Comparison of ENCODE assay signal across 11 cellular contexts in the genomic region with DNA sequence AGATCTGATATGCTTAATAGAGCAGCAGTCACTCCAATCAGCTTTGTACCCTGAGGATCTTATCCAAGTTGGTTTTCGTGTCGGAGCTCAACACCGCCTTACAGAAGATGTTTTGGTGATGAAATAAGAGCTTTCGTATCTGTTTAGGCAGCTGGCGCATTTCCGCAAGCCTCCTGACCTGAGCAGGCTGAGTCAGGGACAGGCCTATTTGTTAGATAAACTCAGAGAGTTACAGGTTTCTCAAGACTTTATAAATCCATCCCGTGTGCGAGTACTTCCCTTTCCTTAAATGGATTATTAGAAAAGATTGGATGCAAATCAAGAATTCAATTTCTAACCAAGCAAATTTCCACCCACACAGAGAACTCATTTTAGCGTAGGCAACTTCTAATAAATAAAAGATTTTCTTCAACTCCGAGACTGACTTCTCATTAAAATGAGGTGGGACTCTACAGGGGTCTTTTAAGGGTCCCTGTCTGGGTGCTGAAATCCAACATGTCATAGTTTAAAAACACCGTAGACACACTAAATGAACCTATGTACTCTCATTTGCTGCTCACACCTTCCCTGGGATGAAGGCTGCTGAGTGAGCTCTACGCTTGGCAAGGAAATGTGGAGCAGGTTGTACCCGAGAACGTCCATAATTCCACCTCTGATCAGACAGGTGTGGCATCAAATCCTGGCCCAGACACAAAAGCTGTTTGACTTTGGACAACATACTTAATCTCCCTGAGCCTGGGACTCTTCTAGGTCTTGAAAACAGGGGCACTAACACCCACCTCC.
DNase-seq lines count a peak whose midpoint lies in the region; ATAC-seq and TF ChIP-seq lines count a peak whose summit lies in the region.
"Had no signal": no experiment of that assay in that cellular context is flagged by ENCODE, and none has a peak within 500 bp of the region (broad histone marks: within the 10 kb centered on the region; RNA-seq: fewer than 3 reads in every experiment).

No MANE protein-coding gene starts in this region.

- peak in 6 of 8 donors; percentile 29 to 77 (median 58) for ATAC-seq in heart right ventricle
- no peak for ATAC-seq in GM18517 (IDR thresholded peaks at IDR 0.05; ENCODE audit: unreplicated experiment)
- ATAC-seq: activated naive CD8-positive, alpha-beta T cell treated with anti-CD3 and anti-CD28 coated beads, Interleukin-2, amount 50 U/mL, for 24 hours had no signal

- peaks cover 0 to 4% (median 3%) of the 10 kb centered on the region in 3 donors for H3K27me3 Mint-ChIP-seq in CD14-positive monocyte (ENCODE audit: low read depth in 3 of 3)

- H3K4me3 Mint-ChIP-seq in CD14-positive monocyte: no peak overlapping the region
- H3K4me3 Mint-ChIP-seq: activated naive CD8-positive, alpha-beta T cell treated with anti-CD3 and anti-CD28 coated beads, Interleukin-2, amount 50 U/mL, for 24 hours had no signal

- H3K27me3 ChIP-seq in adrenal gland (no peaks in the 10 kb centered on the region), heart right ventricle (no peaks in the 10 kb centered on the region), dorsolateral prefrontal cortex (peaks cover 0 to 3% (median 0%) of the 10 kb centered on the region in 45 donors)

- no peaks in the 10 kb centered on the region for H3K9me3 ChIP-seq in adrenal gland (replicated peaks in 1 of 3)
- no peaks in the 10 kb centered on the region for H3K9me3 ChIP-seq in heart right ventricle

- peak overlapping the region in 2 of 5 donors; percentile 38 to 72 for H3K27ac ChIP-seq in adrenal gland
- H3K27ac ChIP-seq in heart right ventricle: no peak overlapping the region
- peak overlapping the region in 2 of 59 donors; percentile 35 to 74 for H3K27ac ChIP-seq in dorsolateral prefrontal cortex
- H3K27ac ChIP-seq: VCaP had no signal

- no peak overlapping the region for H3K4me3 ChIP-seq in adrenal gland
- H3K4me3 ChIP-seq in heart right ventricle: no peak overlapping the region
- peak overlapping the region; percentile 8 for H3K4me3 ChIP-seq in retinal pigment epithelial cell (ENCODE audit: low read length)
- H3K4me3 ChIP-seq in dorsolateral prefrontal cortex: no peak overlapping the region

- H3K4me1 Mint-ChIP-seq in CD14-positive monocyte: no peaks in the 10 kb centered on the region
- H3K4me1 Mint-ChIP-seq: activated naive CD8-positive, alpha-beta T cell treated with anti-CD3 and anti-CD28 coated beads, Interleukin-2, amount 50 U/mL, for 24 hours had no signal

- H3K4me1 ChIP-seq in adrenal gland (replicated peaks in 1 of 2) (no peaks in the 10 kb centered on the region), heart right ventricle (peaks cover 0 to 14% (median 0%) of the 10 kb centered on the region in 9 donors)

- TF ChIP-seq CTCF in adrenal gland (IDR thresholded peaks at IDR 0.05) (no peak), heart right ventricle (IDR thresholded peaks at IDR 0.05) (no peak), retinal pigment epithelial cell (conservative IDR thresholded peaks at IDR 0.05; ENCODE audit: low read depth, low read length) (no peak), CD14-positive monocyte (IDR thresholded peaks at IDR 0.05) (no peak), dorsolateral prefrontal cortex (IDR thresholded peaks at IDR 0.05 in 54 of 56, conservative IDR thresholded peaks at IDR 0.05 in 2 of 56; ENCODE audit: low read depth in 1 of 56, partially characterized antibody in 56 of 56) (no peak)

- no peak for TF ChIP-seq POLR2A in adrenal gland (IDR thresholded peaks at IDR 0.05)

- no peaks in the 10 kb centered on the region for H3K36me3 Mint-ChIP-seq in CD14-positive monocyte

- no peak overlapping the region for H3K27ac Mint-ChIP-seq in CD14-positive monocyte
- H3K27ac Mint-ChIP-seq: activated naive CD8-positive, alpha-beta T cell treated with anti-CD3 and anti-CD28 coated beads, Interleukin-2, amount 50 U/mL, for 24 hours had no signal

- H3K36me3 ChIP-seq in adrenal gland (replicated peaks in 1 of 2) (no peaks in the 10 kb centered on the region), heart right ventricle (no peaks in the 10 kb centered on the region)

- DNase-seq in EL (peak; percentile 99), adrenal gland (peak in 6 of 7 donors; percentile 50 to 87 (median 70)), heart right ventricle (no peak), retinal pigment epithelial cell (ENCODE audit: low read depth) (peak; percentile 99), CD14-positive monocyte (ENCODE audit: low spot score) (no peak), dorsolateral prefrontal cortex (no peak), NCI-H1092 (lab: John Stamatoyannopoulos, UW) (no peak)
- DNase-seq: activated naive CD8-positive, alpha-beta T cell treated with anti-CD3 and anti-CD28 coated beads, Interleukin-2, amount 50 U/mL, for 24 hours; NCI-H345 had no signal

- WGBS in adrenal gland, 4 donors: 70 to 73% (median 71%) methylated on average over 14 of the region's 14 CpGs
- 57 to 64% methylated on average over 14 of the region's 14 CpGs for WGBS in heart right ventricle, 2 donors

- intact Hi-C loops in adrenal gland (cut with DNase I): no loop called here
- intact Hi-C loops in heart right ventricle (cut with DNase I): no loop called here
- intact Hi-C loops in CD14-positive monocyte (cut with micrococcal nuclease): no loop called here
- intact Hi-C loops in dorsolateral prefrontal cortex (cut with DNase I): no loop called here

- H3K9me3 Mint-ChIP-seq in CD14-positive monocyte: no peaks in the 10 kb centered on the region
- H3K9me3 Mint-ChIP-seq: activated naive CD8-positive, alpha-beta T cell treated with anti-CD3 and anti-CD28 coated beads, Interleukin-2, amount 50 U/mL, for 24 hours had no signal

Comparison
In these comparisons a context has a peak if more than half of its experiments do, and no peak if none do; other contexts are left out.
1. DNase-seq: peak in EL (single experiment), adrenal gland (6 of 7) and retinal pigment epithelial cell (single experiment); none in heart right ventricle (0 of 2), CD14-positive monocyte (single experiment), dorsolateral prefrontal cortex (0 of 10) and NCI-H1092 (single experiment).